Comparison of ENCODE assay signal across 8 cellular contexts in genomic region chr6:160163425-160163824, GRCh38. TPM values are rescaled to one million over a fixed set of nuclear protein-coding genes. Genes with fewer than 3 reads are reported as not detected.
"Had no signal": no experiment of that assay in that cellular context is flagged by ENCODE, and none has a peak within 500 bp of the region (broad histone marks: within the 10 kb centered on the region; RNA-seq: fewer than 3 reads in every experiment).

No MANE protein-coding gene starts in this region.

- DNase-seq: H7, IMR-90, KG1 had no signal

- H3K9me3 ChIP-seq: HAP-1 had no signal

- H3K36me3 ChIP-seq: HAP-1 had no signal

- H3K4me1 ChIP-seq: HAP-1 had no signal

- H3K27ac Mint-ChIP-seq: GM23338 had no signal

- H3K4me3 ChIP-seq: GM23338, HAP-1, K562 had no signal

- H3K4me3 Mint-ChIP-seq: GM23338 had no signal

- H3K27ac ChIP-seq: HL-60 had no signal

- FAIRE-seq: K562 had no signal

- H3K4me2 ChIP-seq: GM23338 had no signal

- ATAC-seq: GM23338, K562 had no signal

RNA-seq across cellular contexts. Expression of gene SLC22A1, which starts 41.8 kb away (rescaled TPM):
- total RNA-seq: H4, IMR-90 had no signal
